Comparison of ENCODE assay signal across 25 cellular contexts in the genomic region with DNA sequence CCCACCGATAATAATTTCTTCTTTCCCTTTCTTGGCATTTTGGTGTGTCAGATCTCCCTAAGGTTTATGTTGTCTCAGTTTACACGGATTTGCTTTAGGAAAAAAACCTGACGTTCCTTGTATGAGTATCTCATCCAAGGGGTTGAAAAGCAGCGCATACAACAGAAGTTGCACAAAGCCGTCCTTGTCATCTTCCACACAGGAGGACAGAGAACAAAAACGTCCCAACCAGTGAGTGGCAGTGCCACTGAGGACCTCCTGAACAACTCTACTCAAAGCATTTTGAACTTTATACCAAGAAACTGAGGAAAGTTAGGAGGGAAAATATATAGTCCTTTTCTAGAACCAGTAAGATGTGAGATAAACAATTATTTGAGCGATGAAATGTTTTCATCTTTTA.
"Had no signal": no experiment of that assay in that cellular context is flagged by ENCODE, and none has a peak within 500 bp of the region (broad histone marks: within the 10 kb centered on the region; RNA-seq: fewer than 3 reads in every experiment).

No MANE protein-coding gene starts in this region.

- H3K36me3 ChIP-seq: brain microvascular endothelial cell, colonic mucosa, heart right ventricle, lower lobe of right lung, upper lobe of right lung had no signal

- H3K27me3 ChIP-seq: brain microvascular endothelial cell, colonic mucosa, heart right ventricle, testis, upper lobe of right lung had no signal

- H3K36me3 Mint-ChIP-seq: activated naive CD4-positive, alpha-beta T cell treated with anti-CD3 and anti-CD28 coated beads, Interleukin-2, amount 10 ng/mL, durations not matched to agents 7 days and 5 days; immature natural killer cell; naive thymus-derived CD4-positive, alpha-beta T cell; T-cell; WTC11 had no signal

- H3K4me3 ChIP-seq: colonic mucosa, heart right ventricle, lower lobe of right lung, testis, upper lobe of right lung had no signal

- H3K4me3 Mint-ChIP-seq: activated CD4-positive, alpha-beta T cell treated with anti-CD3 and anti-CD28 coated beads for 36 hours; activated CD8-positive, alpha-beta T cell treated with anti-CD3 and anti-CD28 coated beads for 36 hours; activated naive CD4-positive, alpha-beta T cell treated with anti-CD3 and anti-CD28 coated beads, Interleukin-2, amount 10 ng/mL, durations not matched to agents 7 days and 5 days; activated naive CD8-positive, alpha-beta T cell treated with anti-CD3 and anti-CD28 coated beads, Interleukin-2, amount 50 U/mL, for 24 hours; activated T-cell treated with anti-CD3 and anti-CD28 coated beads, Interleukin-2, amount 50 U/mL, for 24 hours; central memory CD8-positive, alpha-beta T cell; immature natural killer cell; naive thymus-derived CD4-positive, alpha-beta T cell; stimulated activated naive CD8-positive, alpha-beta T cell treated with anti-CD3 and anti-CD28 coated beads, Interleukin-15, amount 100 ng/mL, for 72 hours; T-cell; WTC11 had no signal

- H3K4me1 Mint-ChIP-seq: activated naive CD4-positive, alpha-beta T cell treated with anti-CD3 and anti-CD28 coated beads, Interleukin-2, amount 10 ng/mL, durations not matched to agents 7 days and 5 days; activated naive CD8-positive, alpha-beta T cell treated with anti-CD3 and anti-CD28 coated beads, Interleukin-2, amount 50 U/mL, for 24 hours; central memory CD8-positive, alpha-beta T cell; immature natural killer cell; stimulated activated naive CD8-positive, alpha-beta T cell treated with anti-CD3 and anti-CD28 coated beads, Interleukin-15, amount 100 ng/mL, for 72 hours; WTC11 had no signal

- H3K27ac ChIP-seq: brain microvascular endothelial cell, colonic mucosa, heart right ventricle, lower lobe of right lung, testis, upper lobe of right lung had no signal

- H3K27ac Mint-ChIP-seq: activated CD4-positive, alpha-beta T cell treated with anti-CD3 and anti-CD28 coated beads for 36 hours; activated CD8-positive, alpha-beta T cell treated with anti-CD3 and anti-CD28 coated beads for 36 hours; activated naive CD4-positive, alpha-beta T cell treated with anti-CD3 and anti-CD28 coated beads, Interleukin-2, amount 10 ng/mL, durations not matched to agents 7 days and 5 days; activated naive CD8-positive, alpha-beta T cell treated with anti-CD3 and anti-CD28 coated beads, Interleukin-2, amount 50 U/mL, for 24 hours; activated T-cell treated with anti-CD3 and anti-CD28 coated beads, Interleukin-2, amount 50 U/mL, for 24 hours; immature natural killer cell; naive thymus-derived CD4-positive, alpha-beta T cell; stimulated activated naive CD8-positive, alpha-beta T cell treated with anti-CD3 and anti-CD28 coated beads, Interleukin-15, amount 100 ng/mL, for 72 hours; T-cell; WTC11 had no signal

- H3K9me3 Mint-ChIP-seq: activated CD8-positive, alpha-beta T cell treated with anti-CD3 and anti-CD28 coated beads for 36 hours; activated naive CD4-positive, alpha-beta T cell treated with anti-CD3 and anti-CD28 coated beads, Interleukin-2, amount 10 ng/mL, durations not matched to agents 7 days and 5 days; activated naive CD8-positive, alpha-beta T cell treated with anti-CD3 and anti-CD28 coated beads, Interleukin-2, amount 50 U/mL, for 24 hours; activated T-cell treated with anti-CD3 and anti-CD28 coated beads, Interleukin-2, amount 50 U/mL, for 24 hours; central memory CD8-positive, alpha-beta T cell; immature natural killer cell; stimulated activated naive CD8-positive, alpha-beta T cell treated with anti-CD3 and anti-CD28 coated beads, Interleukin-15, amount 100 ng/mL, for 72 hours; T-cell; WTC11 had no signal

- H3K9me3 ChIP-seq: colonic mucosa, heart right ventricle, lower lobe of right lung, testis, upper lobe of right lung had no signal

- H3K27me3 Mint-ChIP-seq: activated naive CD4-positive, alpha-beta T cell treated with anti-CD3 and anti-CD28 coated beads, Interleukin-2, amount 10 ng/mL, durations not matched to agents 7 days and 5 days had no signal

- ATAC-seq: activated CD4-positive, alpha-beta T cell treated with anti-CD3 and anti-CD28 coated beads for 36 hours; activated CD8-positive, alpha-beta T cell treated with anti-CD3 and anti-CD28 coated beads for 36 hours; activated naive CD8-positive, alpha-beta T cell treated with anti-CD3 and anti-CD28 coated beads, Interleukin-2, amount 50 U/mL, for 24 hours; heart right ventricle; lower lobe of right lung; naive thymus-derived CD4-positive, alpha-beta T cell; right cardiac atrium; SK-N-SH treated with all-trans-retinoic acid at 6 μM for 48 hours; stimulated activated naive CD8-positive, alpha-beta T cell treated with anti-CD3 and anti-CD28 coated beads, Interleukin-15, amount 100 ng/mL, for 72 hours; T-cell; upper lobe of right lung; WTC11 had no signal

- DNase-seq: activated CD4-positive, alpha-beta T cell treated with anti-CD3 and anti-CD28 coated beads for 36 hours; activated CD8-positive, alpha-beta T cell treated with anti-CD3 and anti-CD28 coated beads for 36 hours; activated naive CD4-positive, alpha-beta T cell treated with anti-CD3 and anti-CD28 coated beads, Interleukin-2, amount 10 ng/mL, durations not matched to agents 7 days and 5 days; activated naive CD8-positive, alpha-beta T cell treated with anti-CD3 and anti-CD28 coated beads, Interleukin-2, amount 50 U/mL, for 24 hours; activated T-cell treated with anti-CD3 and anti-CD28 coated beads, Interleukin-2, amount 50 U/mL, for 24 hours; aorta; brain microvascular endothelial cell; colonic mucosa; erythroblast; foreskin melanocyte; heart right ventricle; immature natural killer cell; lower lobe of right lung; naive thymus-derived CD4-positive, alpha-beta T cell; right cardiac atrium; small intestine; stimulated activated CD4-positive, alpha-beta T cell treated with anti-CD3 and anti-CD28 coated beads, Interleukin-15, amount 100 ng/mL, for 24 hours; stimulated activated CD4-positive, alpha-beta T cell treated with anti-CD3 and anti-CD28 coated beads, Interleukin-2, amount 100 ng/mL, for 48 hours; stimulated activated naive CD8-positive, alpha-beta T cell treated with anti-CD3 and anti-CD28 coated beads, Interleukin-15, amount 100 ng/mL, for 72 hours; T-cell; testis; upper lobe of right lung had no signal

- H3K4me1 ChIP-seq: colonic mucosa, testis had no signal
